ENCODE assay signal across 14 cellular contexts in the genomic region with DNA sequence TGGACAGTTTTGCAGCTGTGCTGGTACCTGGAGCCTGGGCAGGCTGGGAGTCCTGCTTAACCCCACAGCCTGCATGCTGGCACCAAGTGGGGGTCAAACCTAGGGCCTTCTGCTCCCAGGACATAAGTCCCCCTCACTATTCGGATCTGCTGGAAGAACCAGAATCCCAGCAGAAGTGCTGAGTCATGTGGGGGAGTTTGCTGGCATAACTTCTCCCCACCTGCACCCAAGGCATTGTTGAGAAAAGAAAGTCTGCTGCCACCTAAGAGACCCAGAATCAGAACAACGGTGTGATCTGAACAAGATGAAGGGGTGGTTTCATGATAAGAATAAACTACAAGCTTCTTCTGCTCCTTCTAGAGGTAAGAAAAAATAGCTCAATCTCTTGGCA.
DNase-seq lines count a peak whose midpoint lies in the region; ATAC-seq, FAIRE-seq and TF ChIP-seq lines count a peak whose summit lies in the region.
"Had no signal": no experiment of that assay in that cellular context is flagged by ENCODE, and none has a peak within 500 bp of the region (broad histone marks: within the 10 kb centered on the region; RNA-seq: fewer than 3 reads in every experiment).

No MANE protein-coding gene starts in this region.

- no TSS peak for BruUV-seq in GM12878 (replicated peaks; lab: Mats Ljungman, UMichigan)

- DNase-seq in A549 (ENCODE audit: low read depth in 1 of 2, low spot score in 1 of 2) (peak in 1 of 2 experiments; percentile 28), HL-60 (ENCODE audit: low read depth in 1 of 2, low spot score in 1 of 2) (no peak), GM12878 (ENCODE audit: low read depth, low spot score) (no peak), HT-29 (ENCODE audit: low spot score) (no peak), ecto neural progenitor cell (ENCODE audit: low spot score) (no peak), activated gamma-delta T cell (lab: John Stamatoyannopoulos, UW) (no peak)
- DNase-seq: activated naive CD4-positive, alpha-beta T cell treated with anti-CD3 and anti-CD28 coated beads, Interleukin-2, amount 50 U/mL, for 16 hours; DMS153; NCI-H1930; occipital lobe; trophoblast cell had no signal

- H3K79me2 ChIP-seq in GM12878 (ENCODE audit: control insufficient read depth, insufficient read depth, low read length) = no peaks in the 10 kb centered on the region

- H3K4me1 ChIP-seq in A549 = peaks cover 28% of the 10 kb centered on the region
- peaks cover 19% of the 10 kb centered on the region for H3K4me1 ChIP-seq in GM12878 (ENCODE audit: control insufficient read depth, insufficient read depth, low read length)
- H3K4me1 ChIP-seq in mesodermal cell (ENCODE audit: control insufficient read depth, insufficient read depth, low read length, poor library complexity, severe bottlenecking) = peaks cover 42% of the 10 kb centered on the region

- peak overlapping the region; percentile 52 for H3K4me2 ChIP-seq in A549
- no peak overlapping the region for H3K4me2 ChIP-seq in GM12878 (ENCODE audit: control insufficient read depth, insufficient read depth)

- in situ Hi-C loops in GM12878 (cut with MboI) = no loop called here

- TF ChIP-seq EP300 in A549 (IDR thresholded peaks at IDR 0.05) = no peak
- no peak for TF ChIP-seq EP300 in GM12878 (IDR thresholded peaks at IDR 0.05; ENCODE audit: borderline replicate concordance in 1 of 2, control insufficient read depth in 1 of 2, low read depth in 2 of 2, low read length in 2 of 2)

- FAIRE-seq in A549 (lab: Jason Lieb, UNC) = no peak
- FAIRE-seq in GM12878 (lab: Jason Lieb, UNC) = no peak
- FAIRE-seq: TTC549 had no signal

- H3K27ac ChIP-seq in A549 (peak overlapping the region; percentile 56 to 88), HL-60 (replicated peaks) (peak overlapping the region; percentile 89), GM12878 (ENCODE audit: control insufficient read depth, insufficient read depth) (no peak overlapping the region), mesodermal cell (ENCODE audit: low read depth, low read length, severe bottlenecking) (peak overlapping the region; percentile 82)

- TF ChIP-seq POLR2A in A549 (IDR thresholded peaks at IDR 0.05; ENCODE audit: low read length) (no peak), GM12878 (IDR thresholded peaks at IDR 0.05; ENCODE audit: low read depth, low read length) (no peak)

- H3K4me3 ChIP-seq in A549 = no peak overlapping the region
- no peak overlapping the region; the same call in 1 of the 2 replicates for H3K4me3 ChIP-seq in HL-60 (replicated peaks; ENCODE audit: insufficient read depth, low read length)
- H3K4me3 ChIP-seq in GM12878 = no peak overlapping the region
- H3K4me3 ChIP-seq in mesodermal cell (ENCODE audit: extremely low read depth, insufficient read depth, low read length, poor library complexity, severe bottlenecking) = no peak overlapping the region

- intact Hi-C loops in GM12878 (cut with micrococcal nuclease; ENCODE audit: unreplicated experiment) = no loop called here

- H3K9ac ChIP-seq in GM12878 (ENCODE audit: control insufficient read depth, insufficient read depth, low read length) = no peak overlapping the region

- no peak for TF ChIP-seq CTCF in A549 (IDR thresholded peaks at IDR 0.05)
- no peak for TF ChIP-seq CTCF in HL-60 (IDR thresholded peaks at IDR 0.05; ENCODE audit: insufficient read depth, low read length)
- no peak for TF ChIP-seq CTCF in GM12878 (IDR thresholded peaks at IDR 0.05 in 2 of 3, conservative IDR thresholded peaks at IDR 0.05 in 1 of 3; ENCODE audit: control insufficient read depth in 2 of 3, extremely low read depth in 1 of 3, insufficient read depth in 1 of 3, low read depth in 3 of 3, low read length in 3 of 3)

- RAD21 ChIA-PET in GM12878 (lab: Charles Lee; ENCODE audit: unreplicated experiment) = interaction anchor here (2.6 kb wide), 1 partner anchor 45 kb away, joined by 5 read pairs; no protein-coding TSS in a partner anchor

- SMC1A ChIA-PET in GM12878 (lab: Charles Lee; ENCODE audit: uncharacterized antibody, unreplicated experiment) = interaction anchor here (0.9 to 1.4 kb wide), 4 partner anchors 14 to 103 kb away, joined by 3 to 4 read pairs (median 4); no protein-coding TSS in a partner anchor

- no peaks in the 10 kb centered on the region for H3K9me3 ChIP-seq in A549
- no peaks in the 10 kb centered on the region for H3K9me3 ChIP-seq in GM12878 (replicated peaks; ENCODE audit: control insufficient read depth, insufficient read depth, low read length)
- no peaks in the 10 kb centered on the region for H3K9me3 ChIP-seq in mesodermal cell (ENCODE audit: control insufficient read depth, low read length)

- no peak overlapping the region for H2AFZ ChIP-seq in GM12878 (ENCODE audit: control insufficient read depth, low read depth, low read length)

- no peaks in the 10 kb centered on the region for H4K20me1 ChIP-seq in GM12878 (ENCODE audit: control insufficient read depth, insufficient read depth)

- H3K36me3 ChIP-seq in GM12878 (ENCODE audit: control insufficient read depth in 2 of 2, insufficient read depth in 2 of 2, low read length in 1 of 2) (no peaks in the 10 kb centered on the region; a peak in 2 of 4 replicates), mesodermal cell (ENCODE audit: control insufficient read depth, insufficient read depth, low read length) (peaks cover 1% of the 10 kb centered on the region)

- ATAC-seq in A549 (no peak), GM12878 (no peak; the same call in 2 of the 3 replicates), GM18907 (IDR thresholded peaks at IDR 0.05; ENCODE audit: unreplicated experiment) (no peak)

- POLR2A ChIA-PET in A549 (lab: Yijun Ruan, JAX) = no interaction called here
- POLR2A ChIA-PET in GM12878 (lab: Charles Lee) = interaction anchor here (0.7 kb wide), 1 partner anchor 28 kb away, joined by 3 read pairs; no protein-coding TSS in a partner anchor

- WGBS in A549 (ENCODE audit: missing lambda C conversion rate) = 67% methylated on average over 2 of the region's 2 CpGs
- 96% methylated on average over 2 of the region's 2 CpGs for WGBS in GM12878 (ENCODE audit: insufficient coverage, insufficient replicate concordance, low lambda C conversion rate, missing lambda C conversion rate)
- WGBS in mesodermal cell (ENCODE audit: insufficient coverage in 2 of 2), 2 experiments = 60% methylated on average over 1 of the region's 2 CpGs; no CpG with 5 or more reads in 1 of the 2 experiments

- H3K27me3 ChIP-seq in HL-60 (ENCODE audit: insufficient read depth, poor library complexity, severe bottlenecking) = no peaks in the 10 kb centered on the region
- no peaks in the 10 kb centered on the region for H3K27me3 ChIP-seq in GM12878 (replicated peaks in 1 of 2; ENCODE audit: control insufficient read depth in 2 of 2, insufficient read depth in 2 of 2, low read length in 1 of 2)

- CTCF ChIA-PET in A549 (lab: Yijun Ruan, JAX) = no interaction called here
- CTCF ChIA-PET in GM12878 (lab: Yijun Ruan, JAX) = interaction anchor here (1.3 kb wide), 1 partner anchor 103 kb away, joined by 4 read pairs; the partner anchor contains the start of gene RBM19

- TF ChIP-seq RAD21 in A549 (conservative IDR thresholded peaks at IDR 0.05 in 1 of 2, IDR thresholded peaks at IDR 0.05 in 1 of 2) (no peak), GM12878 (IDR thresholded peaks at IDR 0.05; ENCODE audit: insufficient read depth, low read depth, low read length) (no peak)

TF ChIP-seq in A549, 52 proteins besides CTCF, POLR2A, EP300 and RAD21:
- TF ChIP-seq FOSL2 (IDR thresholded peaks at IDR 0.05) (no peak), FOSL2 (CRISPR knock-in tag; IDR thresholded peaks at IDR 0.05) (no peak), MAFK (IDR thresholded peaks at IDR 0.05; ENCODE audit: partially characterized antibody) (peak; percentile 89), NFE2L2 (conservative IDR thresholded peaks at IDR 0.05; ENCODE audit: low read length) (peak; percentile 73)

TF ChIP-seq in GM12878, 131 proteins besides CTCF, POLR2A, EP300 and RAD21 (continues in another document):
- TF ChIP-seq BACH1 (IDR thresholded peaks at IDR 0.05; ENCODE audit: borderline replicate concordance) (0 out of 2 replicates have a peak, but pooled peaks have one; percentile 25), IKZF1 (conservative IDR thresholded peaks at IDR 0.05) (peak; percentile 33), HDAC2 (IDR thresholded peaks at IDR 0.05) (no peak), USF1 (IDR thresholded peaks at IDR 0.05; ENCODE audit: borderline replicate concordance, extremely low read length, insufficient read depth, low read depth, low read length) (no peak)
- TF ChIP-seq, protein P1, sequence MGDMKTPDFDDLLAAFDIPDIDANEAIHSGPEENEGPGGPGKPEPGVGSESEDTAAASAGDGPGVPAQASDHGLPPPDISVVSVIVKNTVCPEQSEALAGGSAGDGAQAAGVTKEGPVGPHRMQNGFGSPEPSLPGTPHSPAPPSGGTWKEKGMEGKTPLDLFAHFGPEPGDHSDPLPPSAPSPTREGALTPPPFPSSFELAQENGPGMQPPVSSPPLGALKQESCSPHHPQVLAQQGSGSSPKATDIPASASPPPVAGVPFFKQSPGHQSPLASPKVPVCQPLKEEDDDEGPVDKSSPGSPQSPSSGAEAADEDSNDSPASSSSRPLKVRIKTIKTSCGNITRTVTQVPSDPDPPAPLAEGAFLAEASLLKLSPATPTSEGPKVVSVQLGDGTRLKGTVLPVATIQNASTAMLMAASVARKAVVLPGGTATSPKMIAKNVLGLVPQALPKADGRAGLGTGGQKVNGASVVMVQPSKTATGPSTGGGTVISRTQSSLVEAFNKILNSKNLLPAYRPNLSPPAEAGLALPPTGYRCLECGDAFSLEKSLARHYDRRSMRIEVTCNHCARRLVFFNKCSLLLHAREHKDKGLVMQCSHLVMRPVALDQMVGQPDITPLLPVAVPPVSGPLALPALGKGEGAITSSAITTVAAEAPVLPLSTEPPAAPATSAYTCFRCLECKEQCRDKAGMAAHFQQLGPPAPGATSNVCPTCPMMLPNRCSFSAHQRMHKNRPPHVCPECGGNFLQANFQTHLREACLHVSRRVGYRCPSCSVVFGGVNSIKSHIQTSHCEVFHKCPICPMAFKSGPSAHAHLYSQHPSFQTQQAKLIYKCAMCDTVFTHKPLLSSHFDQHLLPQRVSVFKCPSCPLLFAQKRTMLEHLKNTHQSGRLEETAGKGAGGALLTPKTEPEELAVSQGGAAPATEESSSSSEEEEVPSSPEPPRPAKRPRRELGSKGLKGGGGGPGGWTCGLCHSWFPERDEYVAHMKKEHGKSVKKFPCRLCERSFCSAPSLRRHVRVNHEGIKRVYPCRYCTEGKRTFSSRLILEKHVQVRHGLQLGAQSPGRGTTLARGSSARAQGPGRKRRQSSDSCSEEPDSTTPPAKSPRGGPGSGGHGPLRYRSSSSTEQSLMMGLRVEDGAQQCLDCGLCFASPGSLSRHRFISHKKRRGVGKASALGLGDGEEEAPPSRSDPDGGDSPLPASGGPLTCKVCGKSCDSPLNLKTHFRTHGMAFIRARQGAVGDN (IDR thresholded peaks at IDR 0.05) = 0 out of 2 replicates have a peak, but pooled peaks have one; percentile 5
